Comparison of ENCODE assay signal across 9 cellular contexts in the genomic region with DNA sequence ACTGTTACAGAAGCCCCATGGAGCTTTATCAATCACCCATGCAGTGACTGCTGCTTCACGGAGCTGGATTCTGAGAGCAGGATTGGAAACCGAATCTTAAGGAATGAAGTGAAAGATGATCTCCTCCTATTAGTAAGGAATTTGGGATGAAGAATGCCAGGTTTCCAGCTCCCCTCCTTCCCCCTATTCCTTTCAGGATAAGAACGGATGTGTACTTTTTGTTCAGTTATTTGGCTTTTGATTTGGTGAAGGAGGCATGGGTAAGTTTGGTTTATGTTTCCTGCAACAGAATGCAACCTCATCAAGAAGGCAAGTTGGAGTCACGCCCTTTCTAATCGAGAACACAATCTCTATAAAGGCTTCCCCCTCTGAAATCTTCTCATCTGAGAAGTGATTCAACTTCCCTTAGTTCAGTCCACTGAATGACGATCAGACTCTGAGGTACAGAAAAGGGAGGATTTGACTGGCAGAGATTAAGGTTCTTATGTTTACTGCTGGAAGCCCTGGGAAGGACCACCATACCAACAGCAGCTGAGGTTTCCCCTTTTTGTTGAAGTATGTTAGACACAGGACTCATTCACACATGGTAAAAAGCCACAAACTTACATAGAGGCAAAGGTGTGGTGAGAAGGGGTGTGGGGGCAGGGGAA. TPM values are rescaled to one million over a fixed set of nuclear protein-coding genes. Genes with fewer than 3 reads are reported as not detected.
DNase-seq lines count a peak whose midpoint lies in the region; ATAC-seq and TF ChIP-seq lines count a peak whose summit lies in the region.
"Had no signal": no experiment of that assay in that cellular context is flagged by ENCODE, and none has a peak within 500 bp of the region (broad histone marks: within the 10 kb centered on the region; RNA-seq: fewer than 3 reads in every experiment).

No MANE protein-coding gene starts in this region.

- H3K4me1 ChIP-seq in endocrine pancreas (ENCODE audit: control insufficient read depth, insufficient read depth, low read length) = peaks cover 21% of the 10 kb centered on the region
- peaks cover 42% of the 10 kb centered on the region for H3K4me1 ChIP-seq in parathyroid adenoma

- peak overlapping the region; percentile 72 for H3K27ac ChIP-seq in parathyroid adenoma
- H3K27ac ChIP-seq: SJSA1 had no signal

- no peak overlapping the region for H3K9ac ChIP-seq in endocrine pancreas (ENCODE audit: control insufficient read depth, insufficient read depth, low read length)
- H3K9ac ChIP-seq in parathyroid adenoma = no peak overlapping the region

- H3K4me2 ChIP-seq in parathyroid adenoma (ENCODE audit: low read length) = peak overlapping the region; percentile 36

- no peaks in the 10 kb centered on the region for H3K36me3 Mint-ChIP-seq in T-helper 17 cell (ENCODE audit: low read depth)

- H2AFZ ChIP-seq in parathyroid adenoma = no peak overlapping the region

- peaks cover 63% of the 10 kb centered on the region for H3K4me1 Mint-ChIP-seq in T-helper 17 cell

- peak; percentile 89 for ATAC-seq in T-helper 17 cell
- no peak for ATAC-seq in GM21367 (IDR thresholded peaks at IDR 0.05; ENCODE audit: unreplicated experiment)

- peaks cover 47% of the 10 kb centered on the region for H3K79me2 ChIP-seq in parathyroid adenoma

- H3K36me3 ChIP-seq in endocrine pancreas (ENCODE audit: control insufficient read depth, insufficient read depth, low read length) = no peaks in the 10 kb centered on the region
- no peaks in the 10 kb centered on the region for H3K36me3 ChIP-seq in parathyroid adenoma (ENCODE audit: control insufficient read depth, insufficient read depth, low read length)
- peaks cover 27% of the 10 kb centered on the region for H3K36me3 ChIP-seq in MG63

- no peaks in the 10 kb centered on the region for H3K27me3 Mint-ChIP-seq in T-helper 17 cell

- H3K27me3 ChIP-seq in endocrine pancreas (ENCODE audit: control insufficient read depth, insufficient read depth, low read length) (no peaks in the 10 kb centered on the region), parathyroid adenoma (ENCODE audit: control insufficient read depth, insufficient read depth, low read length) (no peaks in the 10 kb centered on the region), MG63 (no peaks in the 10 kb centered on the region)
- H3K27me3 ChIP-seq: SJSA1 had no signal

- peak overlapping the region; percentile 34 for H3K4me3 ChIP-seq in endocrine pancreas (ENCODE audit: control insufficient read depth, insufficient read depth, low read length)
- H3K4me3 ChIP-seq in parathyroid adenoma (ENCODE audit: low read depth, low read length) = peak overlapping the region; percentile 32
- H3K4me3 ChIP-seq in MG63 = no peak overlapping the region
- H3K4me3 ChIP-seq: SJSA1 had no signal

- peak overlapping the region; percentile 83 for H3K4me3 Mint-ChIP-seq in T-helper 17 cell

- H3K9me3 ChIP-seq in T-helper 17 cell (ENCODE audit: control insufficient read depth, low read length, poor library complexity, severe bottlenecking) = no peaks in the 10 kb centered on the region
- H3K9me3 ChIP-seq in endocrine pancreas (ENCODE audit: control insufficient read depth, low read length) = no peaks in the 10 kb centered on the region
- H3K9me3 ChIP-seq in parathyroid adenoma (ENCODE audit: control insufficient read depth, low read length) = no peaks in the 10 kb centered on the region
- no peaks in the 10 kb centered on the region for H3K9me3 ChIP-seq in MG63
- H3K9me3 ChIP-seq: SJSA1 had no signal

- TF ChIP-seq CTCF in parathyroid adenoma (IDR thresholded peaks at IDR 0.05) = no peak

- H3K27ac Mint-ChIP-seq in T-helper 17 cell = peak overlapping the region; percentile 96

- DNase-seq in H4 (ENCODE audit: low spot score) (peak; percentile 45), T-helper 17 cell (peak in 1 of 3 donors; percentile 12), cortex of kidney (lab: John Stamatoyannopoulos, UW) (no peak), MG63 (no peak)
- no peak for DNase-seq in stimulated activated CD4-positive, alpha-beta T cell treated with anti-CD3 and anti-CD28 coated beads, Interleukin-2, amount 100 ng/mL, for 24 hours

RNA-seq across cellular contexts. Expression of gene ELMO2, which starts 5.5 kb away (rescaled TPM):
- total RNA-seq in H4 (2014; rRNA removed; shearing (Covaris generic)) = 35.6 and 43.7 TPM in 2 replicates
- 100 to 1,000 TPM; 104 to 107 TPM for total RNA-seq in T-helper 17 cell
- 29.5 and 41.7 TPM in 2 replicates for total RNA-seq in MG63 (2014; rRNA removed; shearing (Covaris generic); ENCODE audit: low replicate concordance)
